Comparison of ENCODE assay signal across 1 cellular context in genomic region chr1:152001631-152002584, GRCh38.
A peak's percentile ranks its signal among the peaks of the same experiment; 100 is the strongest.
TF ChIP-seq lines count a peak whose summit lies in the region.

No MANE protein-coding gene starts in this region.

TF ChIP-seq in K562, 482 proteins besides CTCF, POLR2A, EP300 and RAD21 (continued from another document):
- TF ChIP-seq TRIM25 (IDR thresholded peaks at IDR 0.05; ENCODE audit: borderline replicate concordance), result no peak
- no peak for TF ChIP-seq ZKSCAN3 (CRISPR knock-in tag; IDR thresholded peaks at IDR 0.05)
- TF ChIP-seq HIVEP1 (CRISPR knock-in tag; IDR thresholded peaks at IDR 0.05), result no peak
- TF ChIP-seq MED1 (CRISPR knock-in tag; IDR thresholded peaks at IDR 0.05; ENCODE audit: borderline replicate concordance), result no peak
- TF ChIP-seq ZNF354B (CRISPR knock-in tag; IDR thresholded peaks at IDR 0.05), result no peak
- peak; percentile 50; the same call in 1 of the 2 replicates for TF ChIP-seq RAD51 (IDR thresholded peaks at IDR 0.05; ENCODE audit: borderline replicate concordance, low read depth)
- TF ChIP-seq NFRKB (IDR thresholded peaks at IDR 0.05; ENCODE audit: low read depth), result no peak
- TF ChIP-seq ATF6 (CRISPR knock-in tag; IDR thresholded peaks at IDR 0.05), result no peak
- peak; percentile 9; the same call in 1 of the 2 replicates for TF ChIP-seq USF2 (CRISPR knock-in tag; IDR thresholded peaks at IDR 0.05)
- TF ChIP-seq ZBTB8A (IDR thresholded peaks at IDR 0.05; ENCODE audit: partially characterized antibody), result no peak
- peak; percentile 76 for TF ChIP-seq TFE3 (CRISPR knock-in tag; IDR thresholded peaks at IDR 0.05)
- TF ChIP-seq PYGO2 (tag; IDR thresholded peaks at IDR 0.05), result no peak
- no peak for TF ChIP-seq GABPB1 (CRISPR knock-in tag; IDR thresholded peaks at IDR 0.05)
- no peak for TF ChIP-seq ELF4 (CRISPR knock-in tag; IDR thresholded peaks at IDR 0.05)
- no peak for TF ChIP-seq CHAMP1 (IDR thresholded peaks at IDR 0.05)
